18 cellular contexts compared by ENCODE assay signal in genomic region chr3:128328546-128329458, GRCh38.
DNase-seq lines count a peak whose midpoint lies in the region; ATAC-seq, FAIRE-seq and TF ChIP-seq lines count a peak whose summit lies in the region.
"Had no signal": no experiment of that assay in that cellular context is flagged by ENCODE, and none has a peak within 500 bp of the region (broad histone marks: within the 10 kb centered on the region; RNA-seq: fewer than 3 reads in every experiment).

No MANE protein-coding gene starts in this region.

- TF ChIP-seq EP300 in sigmoid colon (IDR thresholded peaks at IDR 0.05) = no peak

- no peak for TF ChIP-seq POLR2A in sigmoid colon (IDR thresholded peaks at IDR 0.05)

- ATAC-seq in HG02763 (IDR thresholded peaks at IDR 0.05; ENCODE audit: unreplicated experiment) = no peak
- ATAC-seq: GM12878 had no signal

- TF ChIP-seq CTCF in kidney (IDR thresholded peaks at IDR 0.05; ENCODE audit: borderline replicate concordance, extremely low read depth, insufficient read depth) = no peak
- TF ChIP-seq CTCF in sigmoid colon (IDR thresholded peaks at IDR 0.05) = no peak

- 95% methylated on average over 12 of the region's 12 CpGs for WGBS in sigmoid colon, 2 donors

- DNase-seq in activated CD4-positive, CD25-positive, alpha-beta regulatory T cell treated with anti-CD3 and anti-CD28 coated beads, Interleukin-2, amount 50 U/mL, for 72 hours = peak; percentile 11
- no peak for DNase-seq in activated CD4-positive, CD25-positive, alpha-beta regulatory T cell (lab: John Stamatoyannopoulos, UW)
- DNase-seq in kidney = peak; percentile 58
- peak; percentile 45 for DNase-seq in sigmoid colon
- no peak for DNase-seq in NCI-H82 treated with DMSO at 0.1 percent for 48 hours (lab: John Stamatoyannopoulos, UW; ENCODE audit: unreplicated experiment)
- DNase-seq in hypothalamus (lab: John Stamatoyannopoulos, UW) = no peak
- DNase-seq: 8988T, DMS 273 treated with DMSO at 0.1 percent for 48 hours, GDM1, GOT3, KG1, NCI-H1436 treated with DMSO at 0.1 percent for 48 hours, NCI-H2081, NCI-H510A treated with DMSO at 0.1 percent for 48 hours, NCI-H82 had no signal

- H3K4me3 ChIP-seq in kidney (ENCODE audit: low read length in 2 of 2) = no peak overlapping the region
- H3K4me3 ChIP-seq in sigmoid colon = no peak overlapping the region
- H3K4me3 ChIP-seq: GM12878 had no signal

- no peaks in the 10 kb centered on the region for H3K27me3 ChIP-seq in sigmoid colon

- no peak for FAIRE-seq in kidney (lab: Jason Lieb, UNC)
- FAIRE-seq: GM12878 had no signal

- H3K36me3 ChIP-seq in KOPT-K1 (ENCODE audit: insufficient read depth, low read length) (peaks cover 7% of the 10 kb centered on the region; the same call in 1 of the 2 replicates), kidney (ENCODE audit: control insufficient read depth in 1 of 2, insufficient read depth in 2 of 2, low read length in 2 of 2) (peaks cover 0 to 3% of the 10 kb centered on the region in 2 donors), sigmoid colon (no peaks in the 10 kb centered on the region)

- H3K4me1 ChIP-seq in kidney (ENCODE audit: control insufficient read depth in 1 of 2, insufficient read depth in 1 of 2, low read depth in 1 of 2, low read length in 2 of 2) (no peaks in the 10 kb centered on the region), sigmoid colon (no peaks in the 10 kb centered on the region)

- H3K9me3 ChIP-seq in KOPT-K1 (ENCODE audit: insufficient read depth, low read length, poor library complexity, severe bottlenecking) (no peaks in the 10 kb centered on the region), kidney (ENCODE audit: control insufficient read depth in 1 of 2, low read length in 2 of 2) (no peaks in the 10 kb centered on the region), sigmoid colon (no peaks in the 10 kb centered on the region)

- H3K27ac ChIP-seq in KOPT-K1 (ENCODE audit: low read depth, low read length, poor library complexity, severe bottlenecking) (peak overlapping the region; percentile 66), kidney (ENCODE audit: low read depth in 2 of 2, low read length in 2 of 2) (no peak overlapping the region), sigmoid colon (no peak overlapping the region)

- no peak overlapping the region for H3K9ac ChIP-seq in kidney (ENCODE audit: low read length in 2 of 2)

- intact Hi-C loops in kidney (cut with DNase I) = no loop called here
- intact Hi-C loops in sigmoid colon (cut with DNase I) = no loop called here

Comparison
In these comparisons a context has a peak if more than half of its experiments do, and no peak if none do; other contexts are left out.
1. DNase-seq: peak in activated CD4-positive, CD25-positive, alpha-beta regulatory T cell treated with anti-CD3 and anti-CD28 coated beads, Interleukin-2, amount 50 U/mL, for 72 hours (single experiment), kidney (single experiment) and sigmoid colon (single experiment); none in activated CD4-positive, CD25-positive, alpha-beta regulatory T cell (0 of 4), NCI-H82 treated with DMSO at 0.1 percent for 48 hours (single experiment) and hypothalamus (0 of 51).